Comparison of ENCODE assay signal across 20 cellular contexts in the genomic region with DNA sequence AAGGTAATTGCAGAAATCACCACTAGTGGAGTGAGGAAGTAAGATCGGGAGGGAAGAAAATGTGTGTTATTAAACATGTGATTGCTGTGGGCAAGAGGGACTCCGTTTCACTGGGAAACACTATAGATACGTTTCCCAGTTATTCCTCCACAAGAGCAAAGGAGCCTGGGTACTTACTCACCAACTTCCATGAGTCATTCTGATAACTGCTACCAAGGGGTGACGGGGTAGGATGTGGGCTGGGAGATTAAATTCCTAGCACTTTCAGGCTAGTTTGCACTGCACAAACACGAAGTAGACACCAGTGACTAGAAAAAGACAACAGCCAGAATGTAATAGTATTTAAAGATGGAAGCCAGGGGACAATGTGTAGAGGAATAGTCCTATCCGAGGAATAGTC.
A peak's percentile ranks its signal among the peaks of the same experiment; 100 is the strongest.
DNase-seq lines count a peak whose midpoint lies in the region; ATAC-seq, FAIRE-seq and TF ChIP-seq lines count a peak whose summit lies in the region.
"Had no signal": no experiment of that assay in that cellular context is flagged by ENCODE, and none has a peak within 500 bp of the region (broad histone marks: within the 10 kb centered on the region; RNA-seq: fewer than 3 reads in every experiment).

No MANE protein-coding gene starts in this region.

- H3K9me3 Mint-ChIP-seq in activated CD4-positive, alpha-beta memory T cell treated with anti-CD3 and anti-CD28 coated beads for 36 hours, result peaks cover 19% of the 10 kb centered on the region
- H3K9me3 Mint-ChIP-seq in activated CD4-positive, alpha-beta memory T cell treated with anti-CD3 and anti-CD28 coated beads, Interleukin-2, amount 10 ng/mL, durations not matched to agents 7 days and 5 days, result peaks cover 13% of the 10 kb centered on the region

- H3K4me3 ChIP-seq in fibroblast of pulmonary artery (replicated peaks; ENCODE audit: low read depth, low read length) (no peak overlapping the region), psoas muscle (no peak overlapping the region), upper lobe of left lung (no peak overlapping the region)
- H3K4me3 ChIP-seq: gastrocnemius medialis had no signal

- DNase-seq in activated CD4-positive, alpha-beta memory T cell treated with anti-CD3 and anti-CD28 coated beads for 36 hours, result peak; percentile 19
- no peak for DNase-seq in activated CD4-positive, alpha-beta memory T cell treated with anti-CD3 and anti-CD28 coated beads, Interleukin-2, amount 10 ng/mL, durations not matched to agents 7 days and 5 days
- DNase-seq in RWPE1 (ENCODE audit: low spot score) (peak; percentile 45), fibroblast of pulmonary artery (ENCODE audit: low read depth) (peak; percentile 81), urothelium cell line (ENCODE audit: low spot score) (peak; percentile 62), psoas muscle (no peak), upper lobe of left lung (no peak)
- DNase-seq in activated CD4-positive, CD25-positive, alpha-beta regulatory T cell (lab: John Stamatoyannopoulos, UW), result no peak
- DNase-seq: 8988T; activated CD4-positive, alpha-beta T cell treated with anti-CD3 and anti-CD28 coated beads for 36 hours; DMS79 treated with DMSO at 0.1 percent for 48 hours; endodermal cell; gastrocnemius medialis; GOT3; NCI-H1105; right cardiac atrium; SHP77 treated with DMSO at 0.1 percent for 48 hours; stimulated activated CD4-positive, alpha-beta T cell treated with anti-CD3 and anti-CD28 coated beads, Interleukin-2, amount 100 ng/mL, for 24 hours had no signal

- H3K4me1 ChIP-seq in psoas muscle (no peaks in the 10 kb centered on the region), upper lobe of left lung (no peaks in the 10 kb centered on the region)
- H3K4me1 ChIP-seq: gastrocnemius medialis had no signal

- H3K27ac ChIP-seq in RWPE1 (no peak overlapping the region), psoas muscle (no peak overlapping the region), upper lobe of left lung (no peak overlapping the region)
- H3K27ac ChIP-seq: gastrocnemius medialis had no signal

- WGBS in psoas muscle, 3 donors, result 87 to 89% (median 88%) methylated on average over 6 of the region's 6 CpGs
- WGBS in upper lobe of left lung, 2 donors, result 87 to 92% methylated on average over 6 of the region's 6 CpGs

- TF ChIP-seq CTCF in RWPE1 (conservative IDR thresholded peaks at IDR 0.05; ENCODE audit: low read depth) (no peak), fibroblast of pulmonary artery (IDR thresholded peaks at IDR 0.05; ENCODE audit: low read length, missing control alignments) (no peak), psoas muscle (IDR thresholded peaks at IDR 0.05) (no peak), upper lobe of left lung (IDR thresholded peaks at IDR 0.05) (no peak)

- no peak for TF ChIP-seq EP300 in upper lobe of left lung (IDR thresholded peaks at IDR 0.05)

- FAIRE-seq in urothelium cell line (lab: Jason Lieb, UNC), result no peak

- H3K27me3 Mint-ChIP-seq in activated CD4-positive, alpha-beta memory T cell treated with anti-CD3 and anti-CD28 coated beads for 36 hours, result no peaks in the 10 kb centered on the region
- H3K27me3 Mint-ChIP-seq in activated CD4-positive, alpha-beta memory T cell treated with anti-CD3 and anti-CD28 coated beads, Interleukin-2, amount 10 ng/mL, durations not matched to agents 7 days and 5 days, result no peaks in the 10 kb centered on the region
- H3K27me3 Mint-ChIP-seq: activated CD4-positive, alpha-beta T cell treated with anti-CD3 and anti-CD28 coated beads for 36 hours; activated naive CD8-positive, alpha-beta T cell had no signal

- H3K36me3 ChIP-seq in psoas muscle (ENCODE audit: insufficient read depth in 1 of 2, low read depth in 1 of 2) (no peaks in the 10 kb centered on the region), upper lobe of left lung (no peaks in the 10 kb centered on the region)
- H3K36me3 ChIP-seq: gastrocnemius medialis had no signal

- no peaks in the 10 kb centered on the region for H3K27me3 ChIP-seq in psoas muscle (ENCODE audit: insufficient read depth in 3 of 3, low read length in 2 of 3)
- no peaks in the 10 kb centered on the region for H3K27me3 ChIP-seq in upper lobe of left lung
- H3K27me3 ChIP-seq: gastrocnemius medialis had no signal

- POLR2A ChIA-PET in activated CD4-positive, alpha-beta memory T cell treated with anti-CD3 and anti-CD28 coated beads for 36 hours (lab: Charles Lee), result interaction anchor here (0.6 kb wide), 1 partner anchor 603 kb away, joined by 3 read pairs; no protein-coding TSS in a partner anchor
- POLR2A ChIA-PET in activated CD4-positive, alpha-beta memory T cell treated with anti-CD3 and anti-CD28 coated beads, Interleukin-2, amount 10 ng/mL, durations not matched to agents 7 days and 5 days (lab: Charles Lee), result no interaction called here
- POLR2A ChIA-PET in RWPE1 (lab: Yijun Ruan, JAX; ENCODE audit: low non-redundant PET), result no interaction called here

- intact Hi-C loops in activated CD4-positive, alpha-beta memory T cell treated with anti-CD3 and anti-CD28 coated beads for 36 hours (cut with micrococcal nuclease), result no loop called here
- intact Hi-C loops in psoas muscle (cut with DNase I), result loop anchor here in 1 of 2 donors (5.0 kb wide), 1 partner anchor 1220 kb away; no protein-coding TSS in a partner anchor

- no peak overlapping the region for H3K27ac Mint-ChIP-seq in activated CD4-positive, alpha-beta memory T cell treated with anti-CD3 and anti-CD28 coated beads for 36 hours
- H3K27ac Mint-ChIP-seq in activated CD4-positive, alpha-beta memory T cell treated with anti-CD3 and anti-CD28 coated beads, Interleukin-2, amount 10 ng/mL, durations not matched to agents 7 days and 5 days, result no peak overlapping the region
- H3K27ac Mint-ChIP-seq: activated CD4-positive, alpha-beta T cell treated with anti-CD3 and anti-CD28 coated beads for 36 hours; activated naive CD8-positive, alpha-beta T cell; endodermal cell had no signal

- TF ChIP-seq POLR2A in upper lobe of left lung (IDR thresholded peaks at IDR 0.05), result no peak

- H3K4me3 Mint-ChIP-seq in activated CD4-positive, alpha-beta memory T cell treated with anti-CD3 and anti-CD28 coated beads for 36 hours, result no peak overlapping the region
- no peak overlapping the region for H3K4me3 Mint-ChIP-seq in activated CD4-positive, alpha-beta memory T cell treated with anti-CD3 and anti-CD28 coated beads, Interleukin-2, amount 10 ng/mL, durations not matched to agents 7 days and 5 days
- H3K4me3 Mint-ChIP-seq: activated CD4-positive, alpha-beta T cell treated with anti-CD3 and anti-CD28 coated beads for 36 hours; activated naive CD8-positive, alpha-beta T cell; CD14-positive monocyte; endodermal cell had no signal

- H3K4me1 Mint-ChIP-seq in activated CD4-positive, alpha-beta memory T cell treated with anti-CD3 and anti-CD28 coated beads for 36 hours (ENCODE audit: low read depth), result peaks cover 20% of the 10 kb centered on the region
- peaks cover 17% of the 10 kb centered on the region for H3K4me1 Mint-ChIP-seq in activated CD4-positive, alpha-beta memory T cell treated with anti-CD3 and anti-CD28 coated beads, Interleukin-2, amount 10 ng/mL, durations not matched to agents 7 days and 5 days

- H3K9me3 ChIP-seq in psoas muscle (no peaks in the 10 kb centered on the region), upper lobe of left lung (no peaks in the 10 kb centered on the region)
- H3K9me3 ChIP-seq: gastrocnemius medialis had no signal

- CTCF ChIA-PET in activated CD4-positive, alpha-beta memory T cell treated with anti-CD3 and anti-CD28 coated beads for 36 hours (lab: Charles Lee), result no interaction called here
- CTCF ChIA-PET in activated CD4-positive, alpha-beta memory T cell treated with anti-CD3 and anti-CD28 coated beads, Interleukin-2, amount 10 ng/mL, durations not matched to agents 7 days and 5 days (lab: Charles Lee), result no interaction called here
- CTCF ChIA-PET in RWPE1 (lab: Yijun Ruan, JAX), result no interaction called here

- ATAC-seq in psoas muscle, result no peak
- no peak for ATAC-seq in upper lobe of left lung (ENCODE audit: low FRiP score in 2 of 2)
- ATAC-seq: activated CD4-positive, alpha-beta T cell treated with anti-CD3 and anti-CD28 coated beads for 36 hours; gastrocnemius medialis; right cardiac atrium had no signal

- H3K36me3 Mint-ChIP-seq in activated CD4-positive, alpha-beta memory T cell treated with anti-CD3 and anti-CD28 coated beads for 36 hours, result peaks cover 26% of the 10 kb centered on the region
- peaks cover 23% of the 10 kb centered on the region for H3K36me3 Mint-ChIP-seq in activated CD4-positive, alpha-beta memory T cell treated with anti-CD3 and anti-CD28 coated beads, Interleukin-2, amount 10 ng/mL, durations not matched to agents 7 days and 5 days (ENCODE audit: low read depth)
- H3K36me3 Mint-ChIP-seq: CD14-positive monocyte had no signal

Comparison
In these comparisons a context has a peak if more than half of its experiments do, and no peak if none do; other contexts are left out.
1. DNase-seq: peak in activated CD4-positive, alpha-beta memory T cell treated with anti-CD3 and anti-CD28 coated beads for 36 hours (single experiment), RWPE1 (single experiment), fibroblast of pulmonary artery (single experiment) and urothelium cell line (single experiment); none in activated CD4-positive, alpha-beta memory T cell treated with anti-CD3 and anti-CD28 coated beads, Interleukin-2, amount 10 ng/mL, durations not matched to agents 7 days and 5 days (single experiment), activated CD4-positive, CD25-positive, alpha-beta regulatory T cell (0 of 4), psoas muscle (0 of 2) and upper lobe of left lung (0 of 2).